Comparison of ENCODE assay signal across 12 cellular contexts in the genomic region with DNA sequence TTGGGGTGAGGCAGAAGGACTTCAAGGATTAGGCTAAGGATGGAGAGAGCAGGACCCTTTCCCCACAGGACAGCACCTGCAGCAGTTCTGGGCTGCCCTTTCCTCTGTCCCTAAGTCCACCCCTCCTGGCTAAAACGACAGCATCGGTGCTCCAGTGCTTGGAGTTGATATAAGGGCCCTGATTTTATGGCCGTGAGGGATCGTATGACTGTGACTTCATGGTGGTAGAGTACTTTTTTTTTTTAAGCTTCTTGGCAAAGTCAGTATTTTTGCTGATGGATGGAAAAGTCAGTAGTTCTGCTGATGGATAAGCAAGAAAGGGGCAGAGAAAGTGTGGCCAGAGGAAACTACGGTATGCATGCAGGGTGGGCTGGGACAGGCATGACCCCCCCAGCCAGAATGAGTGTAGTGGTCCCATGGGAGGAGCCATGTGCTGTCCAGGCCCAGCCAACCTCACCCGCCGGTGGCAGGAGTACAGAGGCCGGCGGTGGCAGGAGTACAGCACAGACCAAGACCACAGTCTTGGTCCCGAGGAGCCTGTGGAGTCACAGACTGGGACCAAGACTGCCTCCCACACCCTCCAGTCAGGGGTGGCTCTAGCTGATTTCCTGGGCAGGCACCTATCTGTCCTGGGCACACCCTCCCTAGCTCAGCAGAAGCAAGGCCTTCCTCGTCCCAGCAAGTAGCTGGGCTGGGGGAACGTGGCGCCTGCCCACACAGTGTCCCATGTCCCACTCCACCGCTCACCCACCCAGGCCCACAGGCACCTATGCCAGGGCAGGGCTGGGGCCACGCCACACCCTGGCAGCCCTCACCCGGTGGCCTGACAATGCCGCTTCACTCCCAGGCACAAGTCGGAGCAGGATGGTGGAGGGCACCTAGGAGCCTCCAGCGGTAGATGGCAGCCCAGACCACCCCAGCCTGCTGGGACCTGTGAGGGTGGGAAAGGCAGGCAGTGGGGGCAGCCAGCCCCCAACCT. TPM values are rescaled to one million over a fixed set of nuclear protein-coding genes. Genes with fewer than 3 reads are reported as not detected.
DNase-seq lines count a peak whose midpoint lies in the region; ATAC-seq and TF ChIP-seq lines count a peak whose summit lies in the region.
"Had no signal": no experiment of that assay in that cellular context is flagged by ENCODE, and none has a peak within 500 bp of the region (broad histone marks: within the 10 kb centered on the region; RNA-seq: fewer than 3 reads in every experiment).

No MANE protein-coding gene starts in this region.

- peak overlapping the region; percentile 99 for H3K27ac ChIP-seq in OCI-LY1 (ENCODE audit: low read depth, low read length, poor library complexity, severe bottlenecking)
- H3K27ac ChIP-seq in colonic mucosa: peak overlapping the region; percentile 18
- H3K27ac ChIP-seq in spleen: peak overlapping the region; percentile 23 to 86 (median 57)
- H3K27ac ChIP-seq: psoas muscle had no signal

- peak overlapping the region; percentile 72 for H3K4me2 ChIP-seq in OCI-LY1 (ENCODE audit: low read length)

- intact Hi-C loops in colonic mucosa (cut with DNase I): no loop called here
- intact Hi-C loops in spleen (cut with DNase I; ENCODE audit: low total_unique reads): no loop called here

- peak overlapping the region; percentile 96 for H3K27ac Mint-ChIP-seq in activated CD8-positive, alpha-beta memory T cell treated with anti-CD3 and anti-CD28 coated beads, Interleukin-2, amount 10 ng/mL, durations not matched to agents 7 days and 5 days

- no peak for ATAC-seq in activated CD8-positive, alpha-beta memory T cell treated with anti-CD3 and anti-CD28 coated beads, Interleukin-2, amount 10 ng/mL, durations not matched to agents 7 days and 5 days
- no peak for ATAC-seq in HG02588 (IDR thresholded peaks at IDR 0.05; ENCODE audit: unreplicated experiment)
- ATAC-seq: psoas muscle had no signal

- no peak overlapping the region for H2AFZ ChIP-seq in OCI-LY1 (ENCODE audit: low read length)

- peak overlapping the region; percentile 31 for H3K4me3 Mint-ChIP-seq in activated CD8-positive, alpha-beta memory T cell treated with anti-CD3 and anti-CD28 coated beads, Interleukin-2, amount 10 ng/mL, durations not matched to agents 7 days and 5 days

- no peaks in the 10 kb centered on the region for H3K9me3 ChIP-seq in OCI-LY1 (ENCODE audit: low read length)
- no peaks in the 10 kb centered on the region for H3K9me3 ChIP-seq in colonic mucosa
- no peaks in the 10 kb centered on the region for H3K9me3 ChIP-seq in spleen
- H3K9me3 ChIP-seq: psoas muscle had no signal

- H3K27me3 Mint-ChIP-seq in activated CD8-positive, alpha-beta memory T cell treated with anti-CD3 and anti-CD28 coated beads, Interleukin-2, amount 10 ng/mL, durations not matched to agents 7 days and 5 days: no peaks in the 10 kb centered on the region

- H3K79me2 ChIP-seq in OCI-LY1 (ENCODE audit: insufficient read depth, low read length): peaks cover 55% of the 10 kb centered on the region

- H3K4me1 ChIP-seq in OCI-LY1 (ENCODE audit: insufficient read depth, low read length, severe bottlenecking) (peaks cover 100% of the 10 kb centered on the region), colonic mucosa (peaks cover 5% of the 10 kb centered on the region), spleen (peaks cover 78 to 100% (median 100%) of the 10 kb centered on the region in 6 donors)

- no peaks in the 10 kb centered on the region for H4K20me1 ChIP-seq in OCI-LY1 (ENCODE audit: insufficient read depth, low read length)

- no peaks in the 10 kb centered on the region for H3K9me3 Mint-ChIP-seq in activated CD8-positive, alpha-beta memory T cell treated with anti-CD3 and anti-CD28 coated beads, Interleukin-2, amount 10 ng/mL, durations not matched to agents 7 days and 5 days (ENCODE audit: low read depth)

- no peaks in the 10 kb centered on the region for H3K9me2 ChIP-seq in OCI-LY1 (ENCODE audit: low read depth, low read length)

- TF ChIP-seq CTCF in OCI-LY1 (IDR thresholded peaks at IDR 0.05; ENCODE audit: low read length): no peak
- TF ChIP-seq CTCF in colonic mucosa (IDR thresholded peaks at IDR 0.05): no peak
- no peak for TF ChIP-seq CTCF in spleen (IDR thresholded peaks at IDR 0.05 in 8 of 11, conservative IDR thresholded peaks at IDR 0.05 in 3 of 11)

- peaks cover 16% of the 10 kb centered on the region for H3K36me3 Mint-ChIP-seq in activated CD8-positive, alpha-beta memory T cell treated with anti-CD3 and anti-CD28 coated beads, Interleukin-2, amount 10 ng/mL, durations not matched to agents 7 days and 5 days

- peak overlapping the region; percentile 57; the same call in 1 of the 2 replicates for H3K9ac ChIP-seq in OCI-LY1 (ENCODE audit: low read length)
- H3K9ac ChIP-seq in colonic mucosa (ENCODE audit: low read depth in 2 of 2, low read length in 2 of 2): peak overlapping the region in 1 of 2 donors; percentile 47

- H3F3A ChIP-seq in OCI-LY1 (ENCODE audit: insufficient read depth, low read length): peaks cover 10% of the 10 kb centered on the region; the same call in 1 of the 2 replicates

- H3K36me3 ChIP-seq in OCI-LY1 (ENCODE audit: insufficient read depth, low read length) (peaks cover 11% of the 10 kb centered on the region; the same call in 1 of the 2 replicates), colonic mucosa (no peaks in the 10 kb centered on the region), spleen (peaks cover 0 to 22% (median 0%) of the 10 kb centered on the region in 6 donors)

- no peak for TF ChIP-seq POLR2A in spleen (IDR thresholded peaks at IDR 0.05)

- no peaks in the 10 kb centered on the region for H3K27me3 ChIP-seq in OCI-LY1 (ENCODE audit: insufficient read depth, low read length)
- no peaks in the 10 kb centered on the region for H3K27me3 ChIP-seq in colonic mucosa
- no peaks in the 10 kb centered on the region for H3K27me3 ChIP-seq in spleen (replicated peaks in 1 of 7)

- 80 to 84% (median 81%) methylated on average over 16 to 19 of the region's 19 CpGs for WGBS in spleen, 5 donors

- peak overlapping the region; percentile 50 for H3K4me3 ChIP-seq in OCI-LY1 (ENCODE audit: low read depth, low read length, poor library complexity, severe bottlenecking)
- H3K4me3 ChIP-seq in colonic mucosa: no peak overlapping the region
- no peak overlapping the region for H3K4me3 ChIP-seq in spleen
- H3K4me3 ChIP-seq: psoas muscle had no signal

- CTCF ChIA-PET in activated CD8-positive, alpha-beta memory T cell treated with anti-CD3 and anti-CD28 coated beads, Interleukin-2, amount 10 ng/mL, durations not matched to agents 7 days and 5 days (lab: Charles Lee): interaction anchor here (1.0 to 16.4 kb wide), 6 partner anchors 8 to 47 kb away, joined by 3 to 238 read pairs (median 16); no protein-coding TSS in a partner anchor

- no peak for DNase-seq in activated CD8-positive, alpha-beta memory T cell treated with anti-CD3 and anti-CD28 coated beads, Interleukin-2, amount 10 ng/mL, durations not matched to agents 7 days and 5 days
- DNase-seq in activated CD8-positive, alpha-beta memory T cell treated with anti-CD3 and anti-CD28 coated beads, Interleukin-2, amount 50 U/mL, for 4 hours: no peak
- DNase-seq in colonic mucosa: no peak
- no peak for DNase-seq in spleen
- DNase-seq in A172 (ENCODE audit: low spot score): no peak
- DNase-seq in mucosa of gallbladder (ENCODE audit: low spot score): no peak
- DNase-seq: activated CD4-positive, CD25-positive, alpha-beta regulatory T cell; kidney glomerular epithelial cell had no signal

- H3K4me1 Mint-ChIP-seq in activated CD8-positive, alpha-beta memory T cell treated with anti-CD3 and anti-CD28 coated beads, Interleukin-2, amount 10 ng/mL, durations not matched to agents 7 days and 5 days: peaks cover 100% of the 10 kb centered on the region

RNA-seq across cellular contexts. Expression of gene CCDC88C, which starts 46.3 kb away (rescaled TPM):
- 100 to 1,000 TPM; 151 to 214 TPM for total RNA-seq in activated CD8-positive, alpha-beta memory T cell treated with anti-CD3 and anti-CD28 coated beads, Interleukin-2, amount 10 ng/mL, durations not matched to agents 7 days and 5 days
- total RNA-seq in colonic mucosa (10 to 100 TPM; 45.6 to 48.0 TPM), spleen (100 to 1,000 TPM in 6 of 7 donors, 10 to 100 TPM in 1; 96.4 to 136 (median 107) TPM), mucosa of gallbladder (78.5 TPM)
- 10 to 100 TPM; 23.2 to 38.4 (median 29.8) TPM for polyA plus RNA-seq in spleen
- 2.5 and 4.7 TPM in 2 replicates for total RNA-seq in A172 (2014; rRNA removed; shearing (Covaris generic))
- polyA plus RNA-seq: BJ had no signal

Comparison
In these comparisons a context has a peak if more than half of its experiments do, and no peak if none do; other contexts are left out.
1. H3K27ac ChIP-seq: peak in every context shown above with its lines; median percentile 99 in OCI-LY1; 57 in spleen; 18 in colonic mucosa.